8 cellular contexts compared by ENCODE assay signal in the genomic region with DNA sequence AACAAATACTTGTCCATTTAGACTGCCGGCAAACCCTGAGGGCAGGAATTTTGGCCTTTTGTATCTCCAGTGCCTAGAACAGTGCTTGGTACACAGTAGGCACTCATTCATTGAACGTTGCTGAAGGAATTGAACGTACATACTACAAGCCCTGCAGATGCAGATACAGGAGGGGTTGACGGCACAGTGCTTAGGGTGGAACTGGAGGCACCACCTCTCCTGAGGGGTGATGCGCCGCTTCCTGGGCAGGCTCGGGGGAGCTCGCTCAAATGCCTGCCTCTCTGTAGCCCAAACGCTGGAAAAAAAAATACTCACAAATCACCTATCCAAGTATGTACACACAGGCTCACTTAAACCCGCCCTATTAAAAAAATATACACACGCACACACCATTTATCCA. TPM values are rescaled to one million over a fixed set of nuclear protein-coding genes. Genes with fewer than 3 reads are reported as not detected.
DNase-seq lines count a peak whose midpoint lies in the region; ATAC-seq and TF ChIP-seq lines count a peak whose summit lies in the region.

No MANE protein-coding gene starts in this region.

- H3K36me3 Mint-ChIP-seq in IgD-negative memory B cell: peaks cover 5% of the 10 kb centered on the region
- H3K36me3 Mint-ChIP-seq in activated CD4-positive, alpha-beta T cell treated with anti-CD3 and anti-CD28 coated beads, Interleukin-2, amount 10 ng/mL, durations not matched to agents 7 days and 5 days (ENCODE audit: low read depth): peaks cover 31% of the 10 kb centered on the region
- H3K36me3 Mint-ChIP-seq in nephron (ENCODE audit: low read depth): peaks cover 34% of the 10 kb centered on the region

- DNase-seq in GM12865 (ENCODE audit: low read depth) (peak; percentile 55), esophagus squamous epithelium (lab: John Stamatoyannopoulos, UW) (no peak), NCI-H1694 treated with DMSO at 0.1 percent for 48 hours (lab: John Stamatoyannopoulos, UW) (no peak), activated gamma-delta T cell (lab: John Stamatoyannopoulos, UW) (no peak)
- peak; percentile 41 for DNase-seq in activated CD4-positive, alpha-beta T cell treated with anti-CD3 and anti-CD28 coated beads, Interleukin-2, amount 10 ng/mL, durations not matched to agents 7 days and 5 days

- TF ChIP-seq CTCF in GM12865 (IDR thresholded peaks at IDR 0.05; ENCODE audit: insufficient read depth, low read depth, low read length, missing control alignments) (no peak), esophagus squamous epithelium (IDR thresholded peaks at IDR 0.05) (no peak), nephron (IDR thresholded peaks at IDR 0.05; ENCODE audit: unreplicated experiment in 3 of 3) (no peak)

- CTCF ChIA-PET in activated CD4-positive, alpha-beta T cell treated with anti-CD3 and anti-CD28 coated beads, Interleukin-2, amount 10 ng/mL, durations not matched to agents 7 days and 5 days (lab: Charles Lee): interaction anchor here (0.9 kb wide), 1 partner anchor 16 kb away, joined by 3 read pairs; no protein-coding TSS in a partner anchor

- ATAC-seq in GM21737 (IDR thresholded peaks at IDR 0.05; ENCODE audit: unreplicated experiment): peak; percentile 41

- H3K27ac Mint-ChIP-seq in IgD-negative memory B cell (peak overlapping the region; percentile 90 to 100 (median 94)), nephron (peak overlapping the region; percentile 92 to 99 (median 99))
- H3K27ac Mint-ChIP-seq in activated CD4-positive, alpha-beta T cell treated with anti-CD3 and anti-CD28 coated beads, Interleukin-2, amount 10 ng/mL, durations not matched to agents 7 days and 5 days: peak overlapping the region; percentile 89

- H3K4me1 ChIP-seq in esophagus squamous epithelium: peaks cover 0 to 21% (median 9%) of the 10 kb centered on the region in 3 donors

- H3K9me3 Mint-ChIP-seq in IgD-negative memory B cell (no peaks in the 10 kb centered on the region), nephron (peaks cover 2% of the 10 kb centered on the region)
- peaks cover 2% of the 10 kb centered on the region for H3K9me3 Mint-ChIP-seq in activated CD4-positive, alpha-beta T cell treated with anti-CD3 and anti-CD28 coated beads, Interleukin-2, amount 10 ng/mL, durations not matched to agents 7 days and 5 days

- intact Hi-C loops in esophagus squamous epithelium (cut with DNase I): no loop called here

- WGBS in esophagus squamous epithelium, 2 donors: 19 to 20% methylated on average over 7 to 11 of the region's 11 CpGs

- no peak for TF ChIP-seq POLR2A in esophagus squamous epithelium (IDR thresholded peaks at IDR 0.05)

- no peaks in the 10 kb centered on the region for H3K9me3 ChIP-seq in esophagus squamous epithelium

- H3K4me3 ChIP-seq in GM12865 (ENCODE audit: low read depth, low read length) (peak overlapping the region; percentile 77), esophagus squamous epithelium (peak overlapping the region; percentile 86 to 98 (median 93))

- peaks cover 27 to 31% (median 31%) of the 10 kb centered on the region in 3 donors for H3K4me1 Mint-ChIP-seq in IgD-negative memory B cell
- peaks cover 43% of the 10 kb centered on the region for H3K4me1 Mint-ChIP-seq in activated CD4-positive, alpha-beta T cell treated with anti-CD3 and anti-CD28 coated beads, Interleukin-2, amount 10 ng/mL, durations not matched to agents 7 days and 5 days
- H3K4me1 Mint-ChIP-seq in nephron: peaks cover 17% of the 10 kb centered on the region

- POLR2A ChIA-PET in activated CD4-positive, alpha-beta T cell treated with anti-CD3 and anti-CD28 coated beads, Interleukin-2, amount 10 ng/mL, durations not matched to agents 7 days and 5 days (lab: Charles Lee): no interaction called here

- peak overlapping the region in 3 of 4 donors; percentile 94 to 95 (median 94) for H3K27ac ChIP-seq in esophagus squamous epithelium

- no peaks in the 10 kb centered on the region for H3K27me3 ChIP-seq in esophagus squamous epithelium

- peaks cover 0 to 10% (median 0%) of the 10 kb centered on the region in 3 donors for H3K36me3 ChIP-seq in esophagus squamous epithelium

- H3K4me3 Mint-ChIP-seq in IgD-negative memory B cell (peak overlapping the region; percentile 88 to 98 (median 92)), nephron (peak overlapping the region; percentile 90 to 100 (median 96))
- H3K4me3 Mint-ChIP-seq in activated CD4-positive, alpha-beta T cell treated with anti-CD3 and anti-CD28 coated beads, Interleukin-2, amount 10 ng/mL, durations not matched to agents 7 days and 5 days: peak overlapping the region; percentile 87

- H3K27me3 Mint-ChIP-seq in IgD-negative memory B cell (no peaks in the 10 kb centered on the region), nephron (ENCODE audit: low read depth) (no peaks in the 10 kb centered on the region)
- no peaks in the 10 kb centered on the region for H3K27me3 Mint-ChIP-seq in activated CD4-positive, alpha-beta T cell treated with anti-CD3 and anti-CD28 coated beads, Interleukin-2, amount 10 ng/mL, durations not matched to agents 7 days and 5 days

RNA-seq across cellular contexts. Expression of a gene that starts 0.6 kb away (rescaled TPM):
- polyA plus RNA-seq in IgD-negative memory B cell: 39.4 TPM
- total RNA-seq in activated CD4-positive, alpha-beta T cell treated with anti-CD3 and anti-CD28 coated beads, Interleukin-2, amount 10 ng/mL, durations not matched to agents 7 days and 5 days: 10 to 100 TPM; 24.8 to 27.3 TPM
- 10 to 100 TPM; 14.1 to 29.0 (median 18.7) TPM for total RNA-seq in esophagus squamous epithelium

RNA-seq across cellular contexts. Expression of a gene that starts 52.0 kb away (rescaled TPM):
- 0.69 TPM for polyA plus RNA-seq in IgD-negative memory B cell
- not detected for total RNA-seq in activated CD4-positive, alpha-beta T cell treated with anti-CD3 and anti-CD28 coated beads, Interleukin-2, amount 10 ng/mL, durations not matched to agents 7 days and 5 days
- not detected for total RNA-seq in esophagus squamous epithelium

Comparison
In these comparisons a context has a peak if more than half of its experiments do, and no peak if none do; other contexts are left out.
1. DNase-seq: peak in GM12865 (single experiment) and activated CD4-positive, alpha-beta T cell treated with anti-CD3 and anti-CD28 coated beads, Interleukin-2, amount 10 ng/mL, durations not matched to agents 7 days and 5 days (single experiment); none in esophagus squamous epithelium (single experiment), NCI-H1694 treated with DMSO at 0.1 percent for 48 hours (single experiment) and activated gamma-delta T cell (single experiment).
2. Peak in every context shown above with its lines, with median percentiles within 50 percentile points of each other: H3K27ac Mint-ChIP-seq and H3K4me3 Mint-ChIP-seq.